ENCODE assay signal across 22 cellular contexts in the genomic region with DNA sequence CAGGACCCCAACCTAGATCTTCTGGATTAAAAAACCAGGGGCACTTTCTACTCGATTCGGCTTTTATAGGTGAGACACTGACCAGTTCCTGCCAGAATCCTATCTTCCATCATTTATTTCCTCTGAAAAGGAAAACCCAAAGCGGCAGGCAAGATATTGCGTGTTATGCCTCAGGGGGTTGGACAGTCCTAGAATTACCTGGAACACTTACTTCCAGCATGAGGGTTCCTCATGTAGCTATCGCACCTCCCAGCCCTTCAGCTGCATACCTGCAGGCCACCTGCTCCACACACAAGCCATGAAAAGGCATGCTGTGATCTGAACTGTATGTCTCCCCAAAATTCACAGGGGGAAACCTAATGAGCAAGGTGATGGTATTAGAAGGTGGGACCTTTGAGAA. TPM values are rescaled to one million over a fixed set of nuclear protein-coding genes. Genes with fewer than 3 reads are reported as not detected.
DNase-seq lines count a peak whose midpoint lies in the region; ATAC-seq and TF ChIP-seq lines count a peak whose summit lies in the region.
"Had no signal": no experiment of that assay in that cellular context is flagged by ENCODE, and none has a peak within 500 bp of the region (broad histone marks: within the 10 kb centered on the region; RNA-seq: fewer than 3 reads in every experiment).

No MANE protein-coding gene starts in this region.

- H4K20me1 ChIP-seq in IMR-90 (ENCODE audit: insufficient read depth, low read length) (no peaks in the 10 kb centered on the region), fibroblast of lung (ENCODE audit: control insufficient read depth, extremely low read depth, insufficient read depth, low read length) (no peaks in the 10 kb centered on the region)

- peaks cover 16% of the 10 kb centered on the region for H3K4me1 ChIP-seq in IMR-90 (ENCODE audit: control insufficient read depth, insufficient read depth, low read length)
- peaks cover 6% of the 10 kb centered on the region for H3K4me1 ChIP-seq in fibroblast of lung (ENCODE audit: control insufficient read depth, extremely low read depth, insufficient read depth, low read length)
- H3K4me1 ChIP-seq: HAP-1, right lobe of liver had no signal

- in situ Hi-C loops in IMR-90 (cut with MboI; ENCODE audit: low sequenced_read_pairs): no loop called here

- no peak overlapping the region for H3K18ac ChIP-seq in IMR-90 (ENCODE audit: low read depth, low read length)

- no peak overlapping the region for H3K23ac ChIP-seq in IMR-90 (ENCODE audit: low read depth, low read length)

- CTCF ChIA-PET in IMR-90 (lab: Yijun Ruan, JAX): no interaction called here

- no peak for TF ChIP-seq RAD21 in IMR-90 (IDR thresholded peaks at IDR 0.05; ENCODE audit: low read length)

- no peaks in the 10 kb centered on the region for H3K79me1 ChIP-seq in IMR-90 (ENCODE audit: low read depth in 1 of 2, low read length in 2 of 2)

- no CpG with 5 or more reads among the region's 5 CpGs for WGBS in IMR-90 (ENCODE audit: extremely low coverage in 2 of 2, insufficient read length in 1 of 2), 2 experiments

- no peak overlapping the region for H4K5ac ChIP-seq in IMR-90 (ENCODE audit: low read depth, low read length)

- no peaks in the 10 kb centered on the region for H3K4me1 Mint-ChIP-seq in activated T-cell treated with anti-CD3 and anti-CD28 coated beads, Interleukin-2, amount 50 U/mL, for 4 hours (ENCODE audit: low read depth)

- no peak for TF ChIP-seq POLR2A in IMR-90 (IDR thresholded peaks at IDR 0.05; ENCODE audit: low read depth, low read length)

- no TSS peak for BruUV-seq in IMR-90 (replicated peaks; lab: Mats Ljungman, UMichigan)

- H2BK120ac ChIP-seq in IMR-90 (ENCODE audit: low read depth, low read length): no peak overlapping the region

- H2AK5ac ChIP-seq in IMR-90 (ENCODE audit: low read depth, low read length): no peak overlapping the region

- no peak overlapping the region for H2AK9ac ChIP-seq in IMR-90 (replicated peaks; ENCODE audit: low read depth, low read length, poor library complexity)

- 0 out of 2 replicates have a peak overlapping the region, but pooled peaks have one; percentile 18 for H3K4ac ChIP-seq in IMR-90 (ENCODE audit: low read depth, low read length)

- H3K4me3 Mint-ChIP-seq in activated T-cell treated with anti-CD3 and anti-CD28 coated beads, Interleukin-2, amount 50 U/mL, for 4 hours: no peak overlapping the region
- H3K4me3 Mint-ChIP-seq: activated CD8-positive, alpha-beta T cell treated with anti-CD3 and anti-CD28 coated beads, Interleukin-2, amount 10 ng/mL, durations not matched to agents 7 days and 5 days had no signal

- H3K9ac ChIP-seq in IMR-90 (ENCODE audit: low read depth, low read length) (no peak overlapping the region), fibroblast of lung (ENCODE audit: insufficient read depth, low read length) (no peak overlapping the region)
- H3K9ac ChIP-seq: SK-N-SH had no signal

- no peak overlapping the region for H2BK20ac ChIP-seq in IMR-90 (ENCODE audit: low read depth, low read length)

- H3K36me3 ChIP-seq in IMR-90 (ENCODE audit: control insufficient read depth, insufficient read depth, low read length): no peaks in the 10 kb centered on the region
- H3K36me3 ChIP-seq in fibroblast of lung (ENCODE audit: control insufficient read depth, insufficient read depth, low read length): no peaks in the 10 kb centered on the region
- H3K36me3 ChIP-seq: HAP-1, right lobe of liver had no signal

- H3K14ac ChIP-seq in IMR-90 (replicated peaks; ENCODE audit: low read depth, low read length): no peak overlapping the region

- H3K79me2 ChIP-seq in fibroblast of lung (ENCODE audit: control insufficient read depth, insufficient read depth, low read length): no peaks in the 10 kb centered on the region

- ATAC-seq in IMR-90 (ENCODE audit: low read depth): no peak
- no peak for ATAC-seq in activated T-cell treated with anti-CD3 and anti-CD28 coated beads, Interleukin-2, amount 50 U/mL, for 4 hours
- ATAC-seq: activated CD8-positive, alpha-beta T cell treated with anti-CD3 and anti-CD28 coated beads, Interleukin-2, amount 10 ng/mL, durations not matched to agents 7 days and 5 days had no signal

- peaks cover 10% of the 10 kb centered on the region for H3K9me3 Mint-ChIP-seq in activated T-cell treated with anti-CD3 and anti-CD28 coated beads, Interleukin-2, amount 50 U/mL, for 4 hours

- intact Hi-C loops in IMR-90 (cut with micrococcal nuclease): no loop called here

- DNase-seq in IMR-90 (no peak), fibroblast of lung (ENCODE audit: low read depth in 2 of 2) (no peak), germinal center (ENCODE audit: low spot score) (no peak), NK-92 (lab: John Stamatoyannopoulos, UW; ENCODE audit: unreplicated experiment) (no peak)
- no peak for DNase-seq in activated T-cell treated with anti-CD3 and anti-CD28 coated beads, Interleukin-2, amount 50 U/mL, for 4 hours
- DNase-seq: activated CD8-positive, alpha-beta T cell treated with anti-CD3 and anti-CD28 coated beads, Interleukin-2, amount 10 ng/mL, durations not matched to agents 7 days and 5 days; activated naive CD4-positive, alpha-beta T cell treated with anti-CD3 and anti-CD28 coated beads, Interleukin-2, amount 50 U/mL, for 16 hours; activated T-cell treated with anti-CD3 and anti-CD28 coated beads, Interleukin-2, amount 50 U/mL, for 1 hour; EL; foreskin fibroblast; islet precursor cell; naive B cell; NCI-H1092 treated with DMSO at 0.1 percent for 48 hours; NCI-H2029; NCI-H446 treated with DMSO at 0.1 percent for 48 hours; NK-92 treated with Interleukin-12 subunit alpha and Interleukin-12 subunit beta, amount 100 ng/mL, for 24 hours; SK-N-SH; testis had no signal

- H3K4me2 ChIP-seq in IMR-90 (ENCODE audit: low read depth, low read length) (peak overlapping the region; percentile 38; the same call in 1 of the 2 replicates), fibroblast of lung (ENCODE audit: extremely low read depth, insufficient read depth, low read length) (peak overlapping the region; percentile 20)
- H3K4me2 ChIP-seq: SK-N-SH had no signal

- peaks cover 5% of the 10 kb centered on the region; the same call in 1 of the 2 replicates for H3K9me1 ChIP-seq in IMR-90 (ENCODE audit: insufficient read depth, low read length)

- peak overlapping the region; percentile 75 for H2AFZ ChIP-seq in IMR-90 (replicated peaks; ENCODE audit: low read length, poor library complexity)
- no peak overlapping the region for H2AFZ ChIP-seq in fibroblast of lung (ENCODE audit: low read length)

- no peak overlapping the region for H3K4me3 ChIP-seq in IMR-90 (ENCODE audit: insufficient read depth, low read depth, low read length)
- H3K4me3 ChIP-seq in fibroblast of lung (replicated peaks in 1 of 4; ENCODE audit: control extremely low read depth in 1 of 4, insufficient read depth in 1 of 4, low read depth in 3 of 4, low read length in 4 of 4): peak overlapping the region in 3 of 4 experiments; percentile 19 to 45 (median 30)
- H3K4me3 ChIP-seq: HAP-1, testis had no signal

- H3K27ac ChIP-seq in IMR-90 (ENCODE audit: insufficient read depth, low read length) (no peak overlapping the region), angular gyrus (ENCODE audit: low read depth, low read length) (peak overlapping the region; percentile 69), fibroblast of lung (ENCODE audit: insufficient read depth, low read length) (no peak overlapping the region), temporal lobe (ENCODE audit: low read depth, low read length) (peak overlapping the region; percentile 89)
- H3K27ac ChIP-seq: right lobe of liver, testis had no signal

- H3K27me3 ChIP-seq in IMR-90 (ENCODE audit: control insufficient read depth, insufficient read depth, low read length) (no peaks in the 10 kb centered on the region), fibroblast of lung (ENCODE audit: control insufficient read depth, insufficient read depth, low read length) (peaks cover 2% of the 10 kb centered on the region)
- H3K27me3 ChIP-seq: right lobe of liver, testis had no signal

- H4K91ac ChIP-seq in IMR-90 (ENCODE audit: insufficient read depth, low read depth, low read length): no peak overlapping the region

- H2BK15ac ChIP-seq in IMR-90 (ENCODE audit: low read depth, low read length): no peak overlapping the region

- dilution Hi-C loops in IMR-90 (cut with HindIII; ENCODE audit: low sequenced_read_pairs, unreplicated experiment): no loop called here

- H3K9me3 ChIP-seq in IMR-90 (ENCODE audit: control insufficient read depth, insufficient read depth, low read length) (peaks cover 4% of the 10 kb centered on the region), fibroblast of lung (ENCODE audit: control insufficient read depth, insufficient read depth, low read depth, low read length) (no peaks in the 10 kb centered on the region)
- H3K9me3 ChIP-seq: right lobe of liver, testis had no signal

- TF ChIP-seq CTCF in IMR-90 (conservative IDR thresholded peaks at IDR 0.05; ENCODE audit: low read depth, low read length) (no peak), fibroblast of lung (conservative IDR thresholded peaks at IDR 0.05 in 1 of 2, IDR thresholded peaks at IDR 0.05 in 1 of 2; ENCODE audit: low read depth in 1 of 2, low read length in 2 of 2) (no peak)

- no peak overlapping the region for H2BK5ac ChIP-seq in IMR-90 (ENCODE audit: low read depth, low read length, poor library complexity, severe bottlenecking)

- H4K8ac ChIP-seq in IMR-90 (ENCODE audit: low read depth in 2 of 2, low read length in 2 of 2): no peak overlapping the region

- H3K56ac ChIP-seq in IMR-90 (ENCODE audit: extremely low read depth, insufficient read depth, low read length): no peak overlapping the region

- POLR2A ChIA-PET in IMR-90 (lab: Charles Lee; ENCODE audit: unreplicated experiment): no interaction called here

- peaks cover 2% of the 10 kb centered on the region for H3K36me3 Mint-ChIP-seq in activated T-cell treated with anti-CD3 and anti-CD28 coated beads, Interleukin-2, amount 50 U/mL, for 4 hours (ENCODE audit: insufficient read depth)

- peaks cover 5% of the 10 kb centered on the region for H3K27me3 Mint-ChIP-seq in activated T-cell treated with anti-CD3 and anti-CD28 coated beads, Interleukin-2, amount 50 U/mL, for 4 hours (ENCODE audit: low read depth)

TF ChIP-seq in IMR-90, 13 proteins besides CTCF, POLR2A, EP300 and RAD21 (continues in another document):
- TF ChIP-seq BHLHE40 (IDR thresholded peaks at IDR 0.05; ENCODE audit: low read depth, low read length): no peak
- no peak for TF ChIP-seq NFE2L2 (IDR thresholded peaks at IDR 0.05; ENCODE audit: low read depth, low read length)
- TF ChIP-seq RCOR1 (IDR thresholded peaks at IDR 0.05; ENCODE audit: insufficient replicate concordance, low read length): no peak
- TF ChIP-seq MAFK (IDR thresholded peaks at IDR 0.05; ENCODE audit: low read depth, low read length): no peak

RNA-seq across cellular contexts. Expression of a gene that starts 58.3 kb away (rescaled TPM):
- 57.7 and 58.6 TPM in 2 replicates for total RNA-seq in IMR-90 (2012; rRNA removed)
- 18.7 and 21.2 TPM in 2 replicates for polyA plus RNA-seq in IMR-90 (2012; rRNA removed)
- polyA plus RNA-seq in IMR-90 (2012; cell fraction: cytosol; rRNA removed): 3.7 and 4.9 TPM in 2 replicates
- polyA plus RNA-seq in IMR-90 (2012; cell fraction: nucleus; rRNA removed; ENCODE audit: low replicate concordance): 5.5 and 51.9 TPM in 2 replicates
- total RNA-seq in fibroblast of lung: 51.4 and 53.0 TPM in 2 replicates
- polyA plus RNA-seq in fibroblast of lung: 29.5 and 47.7 TPM in 2 replicates
- polyA plus RNA-seq in fibroblast of lung (2012): 23.1 and 36.3 TPM in 2 replicates
- 12.0 and 19.9 TPM in 2 replicates for polyA minus RNA-seq in fibroblast of lung (ENCODE audit: low replicate concordance)
- 60.5 TPM for total RNA-seq in temporal lobe
- 10 to 100 TPM; 42.3 to 44.3 (median 44.3) TPM for total RNA-seq in activated T-cell treated with anti-CD3 and anti-CD28 coated beads, Interleukin-2, amount 50 U/mL, for 4 hours

Comparison
In these comparisons a context has a peak if more than half of its experiments do, and no peak if none do; other contexts are left out.
1. H3K27ac ChIP-seq: peak in angular gyrus (single experiment) and temporal lobe (single experiment); none in IMR-90 (single experiment) and fibroblast of lung (single experiment).